In genomic region chr7:74462707-74463100, GRCh38 we compare ENCODE assay signal across 21 cellular contexts. TPM values are rescaled to one million over a fixed set of nuclear protein-coding genes. Genes with fewer than 3 reads are reported as not detected.
DNase-seq lines count a peak whose midpoint lies in the region; ATAC-seq and TF ChIP-seq lines count a peak whose summit lies in the region.
"Had no signal": no experiment of that assay in that cellular context is flagged by ENCODE, and none has a peak within 500 bp of the region (broad histone marks: within the 10 kb centered on the region; RNA-seq: fewer than 3 reads in every experiment).

No MANE protein-coding gene starts in this region.

- BruUV-seq in OCI-LY7 (replicated peaks; lab: Mats Ljungman, UMichigan), result no TSS peak

- DNase-seq in right atrium auricular region (ENCODE audit: low spot score) (no peak), heart right ventricle (no peak), memory B cell (ENCODE audit: low spot score in 2 of 2) (no peak), thyroid gland (peak in 1 of 2 donors; percentile 38), OCI-LY7 (ENCODE audit: low spot score) (no peak), NCI-H524 (lab: John Stamatoyannopoulos, UW) (no peak)
- no peak for DNase-seq in stimulated activated naive CD8-positive, alpha-beta T cell treated with anti-CD3 and anti-CD28 coated beads, Interleukin-15, Interleukin-2, amounts not matched to agents 100 U/mL and 50 U/mL, for 24 hours
- DNase-seq: ACHN; activated CD8-positive, alpha-beta T cell treated with anti-CD3 and anti-CD28 coated beads for 36 hours; activated naive CD8-positive, alpha-beta T cell treated with anti-CD3 and anti-CD28 coated beads for 36 hours; activated T-cell treated with anti-CD3 and anti-CD28 coated beads, Interleukin-2, amount 50 U/mL, for 4 hours; CD4-positive, alpha-beta T cell; DND-41; head of caudate nucleus; HFFc6; lower lobe of right lung; naive thymus-derived CD4-positive, alpha-beta T cell; NK-92 treated with Interleukin-12 subunit alpha and Interleukin-12 subunit beta, amount 100 ng/mL, for 24 hours; Right ventricle myocardium superior had no signal

- H2AFZ ChIP-seq in OCI-LY3 (ENCODE audit: low read depth, low read length) (no peak overlapping the region), OCI-LY7 (ENCODE audit: low read length) (no peak overlapping the region)

- H3K4me3 Mint-ChIP-seq in memory B cell, result no peak overlapping the region
- H3K4me3 Mint-ChIP-seq: activated CD8-positive, alpha-beta T cell treated with anti-CD3 and anti-CD28 coated beads for 36 hours; activated naive CD8-positive, alpha-beta T cell treated with anti-CD3 and anti-CD28 coated beads for 36 hours; activated T-cell treated with anti-CD3 and anti-CD28 coated beads, Interleukin-2, amount 50 U/mL, for 4 hours; CD4-positive, alpha-beta T cell; HFFc6; naive thymus-derived CD4-positive, alpha-beta T cell; T-helper 1 cell treated with Interleukin-12 subunit alpha and Interleukin-12 subunit beta and Interleukin-4 antibody, amounts not matched to agents 30 μg/mL and 1 μg/mL, for 36 hours had no signal

- TF ChIP-seq CTCF in right atrium auricular region (IDR thresholded peaks at IDR 0.05) (no peak), heart right ventricle (IDR thresholded peaks at IDR 0.05) (no peak), OCI-LY3 (IDR thresholded peaks at IDR 0.05; ENCODE audit: low read depth, low read length) (no peak), thyroid gland (IDR thresholded peaks at IDR 0.05) (no peak), OCI-LY7 (conservative IDR thresholded peaks at IDR 0.05; ENCODE audit: low read length) (no peak)

- CTCF ChIA-PET in OCI-LY7 (lab: Charles Lee; ENCODE audit: unreplicated experiment), result interaction anchor here (0.5 kb wide), 1 partner anchor 57 kb away, joined by 8 read pairs; no protein-coding TSS in a partner anchor

- ATAC-seq in heart right ventricle, result no peak
- peak; percentile 17 for ATAC-seq in memory B cell (ENCODE audit: low read depth)
- no peak for ATAC-seq in stimulated activated naive CD8-positive, alpha-beta T cell treated with anti-CD3 and anti-CD28 coated beads, Interleukin-15, Interleukin-2, amounts not matched to agents 100 U/mL and 50 U/mL, for 24 hours
- ATAC-seq: activated CD8-positive, alpha-beta T cell treated with anti-CD3 and anti-CD28 coated beads for 36 hours; activated T-cell treated with anti-CD3 and anti-CD28 coated beads, Interleukin-2, amount 50 U/mL, for 4 hours; naive thymus-derived CD4-positive, alpha-beta T cell had no signal

- 86 to 89% methylated on average over 11 of the region's 11 CpGs for WGBS in heart right ventricle, 2 donors
- WGBS in thyroid gland, 2 donors, result 82 to 87% methylated on average over 6 to 9 of the region's 11 CpGs

- no peaks in the 10 kb centered on the region for H3K36me3 ChIP-seq in right atrium auricular region
- H3K36me3 ChIP-seq in heart right ventricle, result no peaks in the 10 kb centered on the region
- no peaks in the 10 kb centered on the region for H3K36me3 ChIP-seq in OCI-LY3 (replicated peaks; ENCODE audit: low read depth, low read length)
- no peaks in the 10 kb centered on the region for H3K36me3 ChIP-seq in thyroid gland
- no peaks in the 10 kb centered on the region for H3K36me3 ChIP-seq in OCI-LY7 (ENCODE audit: insufficient read depth, low read length)
- H3K36me3 ChIP-seq: lower lobe of right lung had no signal

- no peaks in the 10 kb centered on the region for H3K36me3 Mint-ChIP-seq in memory B cell
- H3K36me3 Mint-ChIP-seq: activated naive CD8-positive, alpha-beta T cell treated with anti-CD3 and anti-CD28 coated beads for 36 hours; naive thymus-derived CD4-positive, alpha-beta T cell had no signal

- intact Hi-C loops in heart right ventricle (cut with DNase I) (loop anchor here in 1 of 10 donors (5.0 kb wide), 1 partner anchor 95 kb away; no protein-coding TSS in a partner anchor), thyroid gland (cut with DNase I) (no loop called here), OCI-LY7 (cut with micrococcal nuclease; ENCODE audit: unreplicated experiment) (loop anchor here (10.0 kb wide), 1 partner anchor 248 kb away; the partner anchor contains the start of gene LAT2)

- peak overlapping the region; percentile 61 for H3K4me2 ChIP-seq in OCI-LY3 (ENCODE audit: low read length)
- H3K4me2 ChIP-seq in OCI-LY7 (ENCODE audit: low read length), result no peak overlapping the region

- H3K9me3 ChIP-seq in right atrium auricular region (no peaks in the 10 kb centered on the region), heart right ventricle (no peaks in the 10 kb centered on the region), OCI-LY3 (ENCODE audit: insufficient read depth, low read length) (no peaks in the 10 kb centered on the region), thyroid gland (no peaks in the 10 kb centered on the region), OCI-LY7 (ENCODE audit: low read length) (no peaks in the 10 kb centered on the region)
- H3K9me3 ChIP-seq: lower lobe of right lung had no signal

- no peak for TF ChIP-seq POLR2A in thyroid gland (IDR thresholded peaks at IDR 0.05)

- H3K9ac ChIP-seq in OCI-LY3 (ENCODE audit: low read length), result no peak overlapping the region

- H3K79me2 ChIP-seq in OCI-LY3 (ENCODE audit: low read length) (no peaks in the 10 kb centered on the region), OCI-LY7 (ENCODE audit: insufficient read depth, low read depth, low read length) (no peaks in the 10 kb centered on the region)

- H3K9me2 ChIP-seq in OCI-LY7 (ENCODE audit: insufficient read depth, low read length), result no peaks in the 10 kb centered on the region

- POLR2A ChIA-PET in OCI-LY7 (lab: Charles Lee), result interaction anchor here (0.6 to 1.2 kb wide), 3 partner anchors 37 to 757 kb away, joined by 3 to 4 read pairs (median 3); no protein-coding TSS in a partner anchor

- H4K20me1 ChIP-seq in OCI-LY3 (ENCODE audit: insufficient read depth, low read length) (no peaks in the 10 kb centered on the region), OCI-LY7 (ENCODE audit: insufficient read depth, low read length) (no peaks in the 10 kb centered on the region)

- H3K4me1 ChIP-seq in right atrium auricular region (peaks cover 0 to 35% of the 10 kb centered on the region in 2 donors), heart right ventricle (peaks cover 0 to 28% (median 9%) of the 10 kb centered on the region in 9 donors), OCI-LY3 (ENCODE audit: low read length) (peaks cover 10% of the 10 kb centered on the region), thyroid gland (peaks cover 73 to 91% of the 10 kb centered on the region in 2 donors), OCI-LY7 (ENCODE audit: insufficient read depth, low read length, poor library complexity, severe bottlenecking) (peaks cover 43% of the 10 kb centered on the region)
- H3K4me1 ChIP-seq: lower lobe of right lung had no signal

- H3K4me3 ChIP-seq in right atrium auricular region (no peak overlapping the region), heart right ventricle (no peak overlapping the region), OCI-LY3 (ENCODE audit: low read length) (peak overlapping the region; percentile 43), thyroid gland (replicated peaks in 1 of 3) (no peak overlapping the region), OCI-LY7 (ENCODE audit: low read depth, low read length, poor library complexity, severe bottlenecking) (no peak overlapping the region)
- H3K4me3 ChIP-seq: lower lobe of right lung had no signal

- no peaks in the 10 kb centered on the region for H3K9me3 Mint-ChIP-seq in memory B cell
- H3K9me3 Mint-ChIP-seq: activated CD8-positive, alpha-beta T cell treated with anti-CD3 and anti-CD28 coated beads for 36 hours; activated naive CD8-positive, alpha-beta T cell treated with anti-CD3 and anti-CD28 coated beads for 36 hours; activated T-cell treated with anti-CD3 and anti-CD28 coated beads, Interleukin-2, amount 50 U/mL, for 4 hours; CD4-positive, alpha-beta T cell; HFFc6; naive thymus-derived CD4-positive, alpha-beta T cell; T-helper 1 cell treated with Interleukin-12 subunit alpha and Interleukin-12 subunit beta and Interleukin-4 antibody, amounts not matched to agents 30 μg/mL and 1 μg/mL, for 36 hours had no signal

- H3K27ac Mint-ChIP-seq in memory B cell, result no peak overlapping the region
- H3K27ac Mint-ChIP-seq: activated CD8-positive, alpha-beta T cell treated with anti-CD3 and anti-CD28 coated beads for 36 hours; activated naive CD8-positive, alpha-beta T cell treated with anti-CD3 and anti-CD28 coated beads for 36 hours; CD4-positive, alpha-beta T cell; HFFc6; naive thymus-derived CD4-positive, alpha-beta T cell; T-helper 1 cell treated with Interleukin-12 subunit alpha and Interleukin-12 subunit beta and Interleukin-4 antibody, amounts not matched to agents 30 μg/mL and 1 μg/mL, for 36 hours had no signal

- H3K27me3 Mint-ChIP-seq in memory B cell, result peaks cover 19% of the 10 kb centered on the region
- H3K27me3 Mint-ChIP-seq: activated CD8-positive, alpha-beta T cell treated with anti-CD3 and anti-CD28 coated beads for 36 hours; activated naive CD8-positive, alpha-beta T cell treated with anti-CD3 and anti-CD28 coated beads for 36 hours; CD4-positive, alpha-beta T cell; naive thymus-derived CD4-positive, alpha-beta T cell had no signal

- no peaks in the 10 kb centered on the region for H3K27me3 ChIP-seq in right atrium auricular region
- no peaks in the 10 kb centered on the region for H3K27me3 ChIP-seq in heart right ventricle
- peaks cover 30% of the 10 kb centered on the region for H3K27me3 ChIP-seq in OCI-LY3 (ENCODE audit: low read depth, low read length)
- H3K27me3 ChIP-seq in thyroid gland, result no peaks in the 10 kb centered on the region

- H3K4me1 Mint-ChIP-seq in memory B cell, result peaks cover 8% of the 10 kb centered on the region

- H3K27ac ChIP-seq in right atrium auricular region (peak overlapping the region; percentile 94 to 98), heart right ventricle (no peak overlapping the region), OCI-LY3 (ENCODE audit: low read length) (no peak overlapping the region), thyroid gland (peak overlapping the region; percentile 16 to 99 (median 96)), OCI-LY7 (ENCODE audit: low read depth, low read length, poor library complexity, severe bottlenecking) (no peak overlapping the region)
- H3K27ac ChIP-seq: lower lobe of right lung had no signal

RNA-seq across cellular contexts. Expression of gene GTF2IRD1, which starts 9.0 kb away (rescaled TPM):
- total RNA-seq in right atrium auricular region (10 to 100 TPM; 15.6 to 16.5 TPM), heart right ventricle (10 to 100 TPM; 11.7 to 36.6 (median 17.2) TPM), thyroid gland (10 to 100 TPM; 28.1 to 41.1 (median 31.0) TPM), OCI-LY7 (2022) (29.7 and 34.3 TPM in 2 replicates)
- polyA plus RNA-seq in heart right ventricle, result 10 to 100 TPM; 22.1 TPM
- total RNA-seq in OCI-LY7 (2014; rRNA removed; shearing (Covaris generic)), result 4.2 and 4.4 TPM in 2 replicates

Comparison
In these comparisons a context has a peak if more than half of its experiments do, and no peak if none do; other contexts are left out.
1. H3K27ac ChIP-seq: peak in right atrium auricular region (2 of 2) and thyroid gland (3 of 3); none in heart right ventricle (0 of 10), OCI-LY3 (single experiment) and OCI-LY7 (single experiment).